Comparison of ENCODE assay signal across 9 cellular contexts in the genomic region with DNA sequence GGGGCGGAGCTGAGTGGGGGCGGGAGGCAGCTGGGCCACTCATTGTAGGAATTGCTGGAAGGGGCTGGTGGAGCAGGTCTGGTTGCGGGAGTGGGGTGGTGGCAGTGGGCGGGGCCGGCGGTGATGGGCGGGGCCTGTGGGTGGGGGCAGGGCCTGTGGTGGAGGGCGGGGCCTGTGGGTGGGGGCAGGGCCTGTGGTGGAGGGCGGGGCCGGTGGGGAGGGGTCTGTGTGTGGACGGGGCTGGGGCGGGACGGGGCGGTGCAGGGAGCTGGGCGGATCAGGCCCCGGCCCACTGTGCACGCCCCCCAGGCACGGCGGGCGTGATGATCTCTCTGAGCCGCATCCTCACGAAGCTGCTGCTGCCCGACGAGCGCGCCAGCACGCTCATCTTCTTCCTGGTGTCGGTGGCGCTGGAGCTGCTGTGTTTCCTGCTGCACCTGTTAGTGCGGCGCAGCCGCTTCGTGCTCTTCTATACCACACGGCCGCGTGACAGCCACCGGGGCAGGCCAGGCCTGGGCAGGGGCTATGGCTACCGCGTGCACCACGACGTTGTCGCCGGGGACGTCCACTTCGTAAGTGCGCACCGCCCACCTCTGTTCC. TPM values are rescaled to one million over a fixed set of nuclear protein-coding genes. Genes with fewer than 3 reads are reported as not detected.
DNase-seq lines count a peak whose midpoint lies in the region; ATAC-seq and TF ChIP-seq lines count a peak whose summit lies in the region.
"Had no signal": no experiment of that assay in that cellular context is flagged by ENCODE, and none has a peak within 500 bp of the region (broad histone marks: within the 10 kb centered on the region; RNA-seq: fewer than 3 reads in every experiment).

No MANE protein-coding gene starts in this region.

- no peak overlapping the region for H2BK12ac ChIP-seq in trophoblast cell (ENCODE audit: low read length)

- no peaks in the 10 kb centered on the region for H3K79me1 ChIP-seq in trophoblast cell (ENCODE audit: low read length)

- DNase-seq in SW480 (ENCODE audit: low spot score): peak; percentile 60
- DNase-seq in activated naive CD4-positive, alpha-beta T cell treated with anti-CD3 and anti-CD28 coated beads, Interleukin-2, amount 50 U/mL, for 16 hours: peak; percentile 58
- peak in 1 of 2 donors; percentile 27 for DNase-seq in trophoblast cell
- no peak for DNase-seq in omental fat pad (ENCODE audit: low spot score)
- no peak for DNase-seq in left lobe of liver (ENCODE audit: low spot score)
- DNase-seq in cardiac septum (ENCODE audit: low spot score): no peak
- DNase-seq in NCI-H2196 (lab: John Stamatoyannopoulos, UW; ENCODE audit: unreplicated experiment): no peak

- no peak overlapping the region for H4K91ac ChIP-seq in trophoblast cell (ENCODE audit: low read depth, low read length)

- H2BK5ac ChIP-seq in trophoblast cell (ENCODE audit: low read depth, low read length, poor library complexity): no peak overlapping the region

- no peak overlapping the region for H3K4me3 ChIP-seq in trophoblast cell (ENCODE audit: low read depth, low read length)
- H3K4me3 ChIP-seq: lung had no signal

- ATAC-seq in GM19438 (IDR thresholded peaks at IDR 0.05; ENCODE audit: low read depth, unreplicated experiment): peak; percentile 61
- ATAC-seq in omental fat pad (ENCODE audit: low FRiP score): no peak
- no peak for ATAC-seq in left lobe of liver

- intact Hi-C loops in cardiac septum (cut with DNase I): no loop called here

- TF ChIP-seq CTCF in omental fat pad (IDR thresholded peaks at IDR 0.05): no peak

- H2BK120ac ChIP-seq in trophoblast cell (ENCODE audit: insufficient read depth, low read length, poor library complexity): no peak overlapping the region

- H3K36me3 ChIP-seq in trophoblast cell (ENCODE audit: control insufficient read depth in 1 of 2, insufficient read depth in 2 of 2, low read length in 2 of 2): peaks cover 0 to 2% of the 10 kb centered on the region in 2 experiments

- WGBS in trophoblast cell (ENCODE audit: extremely low coverage, insufficient coverage, insufficient read length): no CpG with 5 or more reads among the region's 47 CpGs

- H3K18ac ChIP-seq in trophoblast cell (ENCODE audit: low read length): no peak overlapping the region

- no peak overlapping the region for H4K8ac ChIP-seq in trophoblast cell (ENCODE audit: low read depth, low read length)

- no peak overlapping the region for H4K12ac ChIP-seq in trophoblast cell (ENCODE audit: low read depth, low read length)

- H2AFZ ChIP-seq in trophoblast cell (ENCODE audit: insufficient read depth, low read length, poor library complexity): no peak overlapping the region

- H3K4me2 ChIP-seq in trophoblast cell (ENCODE audit: low read length): peak overlapping the region; percentile 42

- H3K79me2 ChIP-seq in trophoblast cell (ENCODE audit: control insufficient read depth, insufficient read depth, low read length, poor library complexity): no peaks in the 10 kb centered on the region

- H3K27ac ChIP-seq in trophoblast cell (ENCODE audit: low read depth, low read length): no peak overlapping the region

- H3K27me3 ChIP-seq in trophoblast cell (ENCODE audit: insufficient read depth, low read length): peaks cover 3% of the 10 kb centered on the region

- H3K23ac ChIP-seq in trophoblast cell (ENCODE audit: low read length): no peak overlapping the region

- peaks cover 12% of the 10 kb centered on the region for H3K9me3 ChIP-seq in trophoblast cell (ENCODE audit: insufficient read depth, low read depth, low read length)

- H3K4me1 ChIP-seq in trophoblast cell (ENCODE audit: control insufficient read depth in 1 of 2, insufficient read depth in 2 of 2, low read length in 2 of 2): peaks cover 0 to 7% of the 10 kb centered on the region in 2 experiments

- H2AK5ac ChIP-seq in trophoblast cell (ENCODE audit: low read length): no peak overlapping the region

- H3K4ac ChIP-seq in trophoblast cell (ENCODE audit: low read depth, low read length): no peak overlapping the region

- no peak overlapping the region for H3K9ac ChIP-seq in trophoblast cell (ENCODE audit: low read length)

- no peak overlapping the region for H3K14ac ChIP-seq in trophoblast cell (ENCODE audit: low read length)

RNA-seq across cellular contexts. Expression of a gene that starts 14.0 kb away (rescaled TPM):
- polyA plus RNA-seq in trophoblast cell (2013): 4.3 and 4.5 TPM in 2 replicates
- total RNA-seq in omental fat pad: 10 to 100 TPM in 3 of 4 donors, 1 to 10 TPM in 1; 7.3 to 22.7 (median 13.3) TPM
- 2.9 TPM for total RNA-seq in left lobe of liver
- 2.7 TPM for total RNA-seq in cardiac septum

Comparison
In these comparisons a context has a peak if more than half of its experiments do, and no peak if none do; other contexts are left out.
1. DNase-seq: peak in SW480 (single experiment) and activated naive CD4-positive, alpha-beta T cell treated with anti-CD3 and anti-CD28 coated beads, Interleukin-2, amount 50 U/mL, for 16 hours (single experiment); none in omental fat pad (single experiment), left lobe of liver (single experiment), cardiac septum (single experiment) and NCI-H2196 (single experiment).